ENCODE assay signal across 1 cellular context in the genomic region with DNA sequence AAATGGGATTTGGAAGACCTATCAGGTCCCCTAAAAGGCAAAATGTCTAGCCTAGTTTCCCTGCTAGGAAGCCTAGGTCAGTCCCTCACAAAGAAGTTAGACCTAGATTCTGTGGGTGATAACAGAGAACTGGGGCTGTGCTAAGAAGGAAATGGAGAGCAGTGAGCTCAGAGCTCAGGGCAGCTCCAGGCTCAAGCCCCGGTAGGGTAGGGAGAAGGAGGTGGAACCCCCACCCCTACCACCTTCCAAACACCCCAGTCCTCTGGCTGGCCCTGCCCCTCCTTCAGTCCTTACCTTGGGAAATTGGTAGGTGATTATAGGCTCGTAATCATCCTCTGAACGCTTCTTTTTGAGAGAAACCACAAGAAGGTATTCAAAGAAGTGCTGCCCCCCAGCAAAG.
TF ChIP-seq lines count a peak whose summit lies in the region.

No MANE protein-coding gene starts in this region.

TF ChIP-seq in GM12878, 131 proteins besides CTCF, POLR2A, EP300 and RAD21:
- TF ChIP-seq BCL11A (IDR thresholded peaks at IDR 0.05; ENCODE audit: low read depth, low read length) (no peak), STAT3 (IDR thresholded peaks at IDR 0.05; ENCODE audit: low read depth, low read length) (no peak), JUNB (IDR thresholded peaks at IDR 0.05) (no peak)
